In the genomic region with DNA sequence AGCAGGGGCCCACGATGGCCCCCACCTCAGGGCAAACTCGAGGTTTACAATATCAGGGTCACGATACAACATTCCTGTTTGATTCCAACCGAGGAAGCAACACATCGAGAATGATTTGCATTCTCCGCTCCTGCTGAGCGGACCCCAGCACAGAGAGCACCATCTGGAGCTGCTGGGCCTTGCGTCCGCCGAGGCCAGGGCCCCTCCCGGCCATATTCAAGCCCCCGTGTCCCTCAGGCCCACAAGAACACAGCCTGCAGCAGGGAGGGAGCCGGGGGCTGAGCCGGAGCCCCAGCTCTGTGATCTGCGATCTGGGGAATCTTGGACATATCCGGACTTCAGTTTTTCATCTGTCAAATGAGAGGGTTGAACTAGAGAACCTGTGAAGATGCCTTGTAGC, we compare ENCODE assay signal across 1 cellular context.
TF ChIP-seq lines count a peak whose summit lies in the region.

No MANE protein-coding gene starts in this region.

TF ChIP-seq in HepG2, 621 proteins besides CTCF, POLR2A, EP300 and RAD21 (continued from another document):
- TF ChIP-seq, protein P1, sequence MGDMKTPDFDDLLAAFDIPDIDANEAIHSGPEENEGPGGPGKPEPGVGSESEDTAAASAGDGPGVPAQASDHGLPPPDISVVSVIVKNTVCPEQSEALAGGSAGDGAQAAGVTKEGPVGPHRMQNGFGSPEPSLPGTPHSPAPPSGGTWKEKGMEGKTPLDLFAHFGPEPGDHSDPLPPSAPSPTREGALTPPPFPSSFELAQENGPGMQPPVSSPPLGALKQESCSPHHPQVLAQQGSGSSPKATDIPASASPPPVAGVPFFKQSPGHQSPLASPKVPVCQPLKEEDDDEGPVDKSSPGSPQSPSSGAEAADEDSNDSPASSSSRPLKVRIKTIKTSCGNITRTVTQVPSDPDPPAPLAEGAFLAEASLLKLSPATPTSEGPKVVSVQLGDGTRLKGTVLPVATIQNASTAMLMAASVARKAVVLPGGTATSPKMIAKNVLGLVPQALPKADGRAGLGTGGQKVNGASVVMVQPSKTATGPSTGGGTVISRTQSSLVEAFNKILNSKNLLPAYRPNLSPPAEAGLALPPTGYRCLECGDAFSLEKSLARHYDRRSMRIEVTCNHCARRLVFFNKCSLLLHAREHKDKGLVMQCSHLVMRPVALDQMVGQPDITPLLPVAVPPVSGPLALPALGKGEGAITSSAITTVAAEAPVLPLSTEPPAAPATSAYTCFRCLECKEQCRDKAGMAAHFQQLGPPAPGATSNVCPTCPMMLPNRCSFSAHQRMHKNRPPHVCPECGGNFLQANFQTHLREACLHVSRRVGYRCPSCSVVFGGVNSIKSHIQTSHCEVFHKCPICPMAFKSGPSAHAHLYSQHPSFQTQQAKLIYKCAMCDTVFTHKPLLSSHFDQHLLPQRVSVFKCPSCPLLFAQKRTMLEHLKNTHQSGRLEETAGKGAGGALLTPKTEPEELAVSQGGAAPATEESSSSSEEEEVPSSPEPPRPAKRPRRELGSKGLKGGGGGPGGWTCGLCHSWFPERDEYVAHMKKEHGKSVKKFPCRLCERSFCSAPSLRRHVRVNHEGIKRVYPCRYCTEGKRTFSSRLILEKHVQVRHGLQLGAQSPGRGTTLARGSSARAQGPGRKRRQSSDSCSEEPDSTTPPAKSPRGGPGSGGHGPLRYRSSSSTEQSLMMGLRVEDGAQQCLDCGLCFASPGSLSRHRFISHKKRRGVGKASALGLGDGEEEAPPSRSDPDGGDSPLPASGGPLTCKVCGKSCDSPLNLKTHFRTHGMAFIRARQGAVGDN (CRISPR knock-in tag; IDR thresholded peaks at IDR 0.05) = no peak
- TF ChIP-seq SPEN (CRISPR knock-in tag; IDR thresholded peaks at IDR 0.05; ENCODE audit: low read depth) = no peak
- TF ChIP-seq ZNF7 (CRISPR knock-in tag; IDR thresholded peaks at IDR 0.05) = no peak
- TF ChIP-seq ZNF367 (CRISPR knock-in tag; IDR thresholded peaks at IDR 0.05; ENCODE audit: borderline replicate concordance) = no peak
- no peak for TF ChIP-seq THYN1 (CRISPR knock-in tag; IDR thresholded peaks at IDR 0.05; ENCODE audit: borderline replicate concordance, low read depth)
- TF ChIP-seq, protein P2, sequence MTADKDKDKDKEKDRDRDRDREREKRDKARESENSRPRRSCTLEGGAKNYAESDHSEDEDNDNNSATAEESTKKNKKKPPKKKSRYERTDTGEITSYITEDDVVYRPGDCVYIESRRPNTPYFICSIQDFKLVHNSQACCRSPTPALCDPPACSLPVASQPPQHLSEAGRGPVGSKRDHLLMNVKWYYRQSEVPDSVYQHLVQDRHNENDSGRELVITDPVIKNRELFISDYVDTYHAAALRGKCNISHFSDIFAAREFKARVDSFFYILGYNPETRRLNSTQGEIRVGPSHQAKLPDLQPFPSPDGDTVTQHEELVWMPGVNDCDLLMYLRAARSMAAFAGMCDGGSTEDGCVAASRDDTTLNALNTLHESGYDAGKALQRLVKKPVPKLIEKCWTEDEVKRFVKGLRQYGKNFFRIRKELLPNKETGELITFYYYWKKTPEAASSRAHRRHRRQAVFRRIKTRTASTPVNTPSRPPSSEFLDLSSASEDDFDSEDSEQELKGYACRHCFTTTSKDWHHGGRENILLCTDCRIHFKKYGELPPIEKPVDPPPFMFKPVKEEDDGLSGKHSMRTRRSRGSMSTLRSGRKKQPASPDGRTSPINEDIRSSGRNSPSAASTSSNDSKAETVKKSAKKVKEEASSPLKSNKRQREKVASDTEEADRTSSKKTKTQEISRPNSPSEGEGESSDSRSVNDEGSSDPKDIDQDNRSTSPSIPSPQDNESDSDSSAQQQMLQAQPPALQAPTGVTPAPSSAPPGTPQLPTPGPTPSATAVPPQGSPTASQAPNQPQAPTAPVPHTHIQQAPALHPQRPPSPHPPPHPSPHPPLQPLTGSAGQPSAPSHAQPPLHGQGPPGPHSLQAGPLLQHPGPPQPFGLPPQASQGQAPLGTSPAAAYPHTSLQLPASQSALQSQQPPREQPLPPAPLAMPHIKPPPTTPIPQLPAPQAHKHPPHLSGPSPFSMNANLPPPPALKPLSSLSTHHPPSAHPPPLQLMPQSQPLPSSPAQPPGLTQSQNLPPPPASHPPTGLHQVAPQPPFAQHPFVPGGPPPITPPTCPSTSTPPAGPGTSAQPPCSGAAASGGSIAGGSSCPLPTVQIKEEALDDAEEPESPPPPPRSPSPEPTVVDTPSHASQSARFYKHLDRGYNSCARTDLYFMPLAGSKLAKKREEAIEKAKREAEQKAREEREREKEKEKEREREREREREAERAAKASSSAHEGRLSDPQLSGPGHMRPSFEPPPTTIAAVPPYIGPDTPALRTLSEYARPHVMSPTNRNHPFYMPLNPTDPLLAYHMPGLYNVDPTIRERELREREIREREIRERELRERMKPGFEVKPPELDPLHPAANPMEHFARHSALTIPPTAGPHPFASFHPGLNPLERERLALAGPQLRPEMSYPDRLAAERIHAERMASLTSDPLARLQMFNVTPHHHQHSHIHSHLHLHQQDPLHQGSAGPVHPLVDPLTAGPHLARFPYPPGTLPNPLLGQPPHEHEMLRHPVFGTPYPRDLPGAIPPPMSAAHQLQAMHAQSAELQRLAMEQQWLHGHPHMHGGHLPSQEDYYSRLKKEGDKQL (CRISPR knock-in tag; IDR thresholded peaks at IDR 0.05; ENCODE audit: low read depth) = no peak
- no peak for TF ChIP-seq RBM22 (optimal IDR thresholded peaks at IDR 0.05; ENCODE audit: low read length)
- TF ChIP-seq, protein P3, sequence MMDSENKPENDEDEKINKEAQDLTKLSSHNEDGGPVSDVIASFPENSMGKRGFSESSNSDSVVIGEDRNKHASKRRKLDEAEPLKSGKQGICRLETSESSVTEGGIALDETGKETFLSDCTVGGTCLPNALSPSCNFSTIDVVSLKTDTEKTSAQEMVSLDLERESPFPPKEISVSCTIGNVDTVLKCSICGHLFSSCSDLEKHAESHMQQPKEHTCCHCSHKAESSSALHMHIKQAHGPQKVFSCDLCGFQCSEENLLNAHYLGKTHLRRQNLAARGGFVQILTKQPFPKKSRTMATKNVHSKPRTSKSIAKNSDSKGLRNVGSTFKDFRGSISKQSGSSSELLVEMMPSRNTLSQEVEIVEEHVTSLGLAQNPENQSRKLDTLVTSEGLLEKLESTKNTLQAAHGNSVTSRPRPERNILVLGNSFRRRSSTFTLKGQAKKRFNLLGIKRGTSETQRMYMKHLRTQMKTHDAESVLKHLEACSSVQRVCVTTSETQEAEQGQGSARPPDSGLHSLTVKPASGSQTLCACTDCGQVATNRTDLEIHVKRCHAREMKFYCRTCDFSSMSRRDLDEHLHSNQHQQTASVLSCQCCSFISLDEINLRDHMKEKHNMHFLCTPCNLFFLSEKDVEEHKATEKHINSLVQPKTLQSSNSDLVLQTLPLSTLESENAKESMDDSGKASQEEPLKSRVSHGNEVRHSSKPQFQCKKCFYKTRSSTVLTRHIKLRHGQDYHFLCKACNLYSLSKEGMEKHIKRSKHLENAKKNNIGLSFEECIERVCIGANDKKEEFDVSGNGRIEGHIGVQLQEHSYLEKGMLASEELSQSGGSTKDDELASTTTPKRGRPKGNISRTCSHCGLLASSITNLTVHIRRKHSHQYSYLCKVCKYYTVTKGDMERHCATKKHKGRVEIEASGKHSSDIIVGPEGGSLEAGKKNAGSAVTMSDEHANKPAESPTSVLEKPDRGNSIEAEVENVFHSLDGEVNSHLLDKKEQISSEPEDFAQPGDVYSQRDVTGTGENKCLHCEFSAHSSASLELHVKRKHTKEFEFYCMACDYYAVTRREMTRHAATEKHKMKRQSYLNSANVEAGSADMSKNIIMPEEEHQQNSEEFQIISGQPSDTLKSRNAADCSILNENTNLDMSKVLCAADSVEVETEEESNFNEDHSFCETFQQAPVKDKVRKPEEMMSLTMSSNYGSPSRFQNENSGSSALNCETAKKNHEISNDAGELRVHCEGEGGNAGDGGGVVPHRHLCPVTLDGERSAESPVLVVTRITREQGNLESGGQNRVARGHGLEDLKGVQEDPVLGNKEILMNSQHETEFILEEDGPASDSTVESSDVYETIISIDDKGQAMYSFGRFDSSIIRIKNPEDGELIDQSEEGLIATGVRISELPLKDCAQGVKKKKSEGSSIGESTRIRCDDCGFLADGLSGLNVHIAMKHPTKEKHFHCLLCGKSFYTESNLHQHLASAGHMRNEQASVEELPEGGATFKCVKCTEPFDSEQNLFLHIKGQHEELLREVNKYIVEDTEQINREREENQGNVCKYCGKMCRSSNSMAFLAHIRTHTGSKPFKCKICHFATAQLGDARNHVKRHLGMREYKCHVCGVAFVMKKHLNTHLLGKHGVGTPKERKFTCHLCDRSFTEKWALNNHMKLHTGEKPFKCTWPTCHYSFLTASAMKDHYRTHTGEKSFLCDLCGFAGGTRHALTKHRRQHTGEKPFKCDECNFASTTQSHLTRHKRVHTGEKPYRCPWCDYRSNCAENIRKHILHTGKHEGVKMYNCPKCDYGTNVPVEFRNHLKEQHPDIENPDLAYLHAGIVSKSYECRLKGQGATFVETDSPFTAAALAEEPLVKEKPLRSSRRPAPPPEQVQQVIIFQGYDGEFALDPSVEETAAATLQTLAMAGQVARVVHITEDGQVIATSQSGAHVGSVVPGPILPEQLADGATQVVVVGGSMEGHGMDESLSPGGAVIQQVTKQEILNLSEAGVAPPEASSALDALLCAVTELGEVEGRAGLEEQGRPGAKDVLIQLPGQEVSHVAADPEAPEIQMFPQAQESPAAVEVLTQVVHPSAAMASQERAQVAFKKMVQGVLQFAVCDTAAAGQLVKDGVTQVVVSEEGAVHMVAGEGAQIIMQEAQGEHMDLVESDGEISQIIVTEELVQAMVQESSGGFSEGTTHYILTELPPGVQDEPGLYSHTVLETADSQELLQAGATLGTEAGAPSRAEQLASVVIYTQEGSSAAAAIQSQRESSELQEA (CRISPR knock-in tag; IDR thresholded peaks at IDR 0.05; ENCODE audit: not compliant biosample characterization) = no peak
- TF ChIP-seq MTA1 (CRISPR knock-in tag; IDR thresholded peaks at IDR 0.05; ENCODE audit: borderline replicate concordance) = no peak
- no peak for TF ChIP-seq ZNF777 (CRISPR knock-in tag; IDR thresholded peaks at IDR 0.05)
- TF ChIP-seq, protein P4, sequence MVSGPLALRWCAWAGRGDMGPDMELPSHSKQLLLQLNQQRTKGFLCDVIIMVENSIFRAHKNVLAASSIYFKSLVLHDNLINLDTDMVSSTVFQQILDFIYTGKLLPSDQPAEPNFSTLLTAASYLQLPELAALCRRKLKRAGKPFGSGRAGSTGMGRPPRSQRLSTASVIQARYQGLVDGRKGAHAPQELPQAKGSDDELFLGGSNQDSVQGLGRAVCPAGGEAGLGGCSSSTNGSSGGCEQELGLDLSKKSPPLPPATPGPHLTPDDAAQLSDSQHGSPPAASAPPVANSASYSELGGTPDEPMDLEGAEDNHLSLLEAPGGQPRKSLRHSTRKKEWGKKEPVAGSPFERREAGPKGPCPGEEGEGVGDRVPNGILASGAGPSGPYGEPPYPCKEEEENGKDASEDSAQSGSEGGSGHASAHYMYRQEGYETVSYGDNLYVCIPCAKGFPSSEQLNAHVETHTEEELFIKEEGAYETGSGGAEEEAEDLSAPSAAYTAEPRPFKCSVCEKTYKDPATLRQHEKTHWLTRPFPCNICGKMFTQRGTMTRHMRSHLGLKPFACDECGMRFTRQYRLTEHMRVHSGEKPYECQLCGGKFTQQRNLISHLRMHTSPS (CRISPR knock-in tag; IDR thresholded peaks at IDR 0.05; ENCODE audit: low read depth) = no peak
- TF ChIP-seq, protein P5, sequence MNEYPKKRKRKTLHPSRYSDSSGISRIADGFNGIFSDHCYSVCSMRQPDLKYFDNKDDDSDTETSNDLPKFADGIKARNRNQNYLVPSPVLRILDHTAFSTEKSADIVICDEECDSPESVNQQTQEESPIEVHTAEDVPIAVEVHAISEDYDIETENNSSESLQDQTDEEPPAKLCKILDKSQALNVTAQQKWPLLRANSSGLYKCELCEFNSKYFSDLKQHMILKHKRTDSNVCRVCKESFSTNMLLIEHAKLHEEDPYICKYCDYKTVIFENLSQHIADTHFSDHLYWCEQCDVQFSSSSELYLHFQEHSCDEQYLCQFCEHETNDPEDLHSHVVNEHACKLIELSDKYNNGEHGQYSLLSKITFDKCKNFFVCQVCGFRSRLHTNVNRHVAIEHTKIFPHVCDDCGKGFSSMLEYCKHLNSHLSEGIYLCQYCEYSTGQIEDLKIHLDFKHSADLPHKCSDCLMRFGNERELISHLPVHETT (CRISPR knock-in tag; conservative IDR thresholded peaks at IDR 0.05) = no peak
- TF ChIP-seq TOPORS (CRISPR knock-in tag; IDR thresholded peaks at IDR 0.05) = no peak
- TF ChIP-seq ZNF331 (CRISPR knock-in tag; IDR thresholded peaks at IDR 0.05) = no peak
- TF ChIP-seq MIXL1 (CRISPR knock-in tag; IDR thresholded peaks at IDR 0.05) = no peak
- no peak for TF ChIP-seq ASH2L (IDR thresholded peaks at IDR 0.05; ENCODE audit: insufficient read length, low read depth, low read length)
- no peak for TF ChIP-seq ZNF34 (CRISPR knock-in tag; IDR thresholded peaks at IDR 0.05; ENCODE audit: borderline replicate concordance)
- no peak for TF ChIP-seq MBD4 (IDR thresholded peaks at IDR 0.05; ENCODE audit: borderline replicate concordance, low read length)
- no peak for TF ChIP-seq ZNF496 (CRISPR knock-in tag; IDR thresholded peaks at IDR 0.05; ENCODE audit: insufficient replicate concordance)
